ENCODE assay signal across 1 cellular context in the genomic region with DNA sequence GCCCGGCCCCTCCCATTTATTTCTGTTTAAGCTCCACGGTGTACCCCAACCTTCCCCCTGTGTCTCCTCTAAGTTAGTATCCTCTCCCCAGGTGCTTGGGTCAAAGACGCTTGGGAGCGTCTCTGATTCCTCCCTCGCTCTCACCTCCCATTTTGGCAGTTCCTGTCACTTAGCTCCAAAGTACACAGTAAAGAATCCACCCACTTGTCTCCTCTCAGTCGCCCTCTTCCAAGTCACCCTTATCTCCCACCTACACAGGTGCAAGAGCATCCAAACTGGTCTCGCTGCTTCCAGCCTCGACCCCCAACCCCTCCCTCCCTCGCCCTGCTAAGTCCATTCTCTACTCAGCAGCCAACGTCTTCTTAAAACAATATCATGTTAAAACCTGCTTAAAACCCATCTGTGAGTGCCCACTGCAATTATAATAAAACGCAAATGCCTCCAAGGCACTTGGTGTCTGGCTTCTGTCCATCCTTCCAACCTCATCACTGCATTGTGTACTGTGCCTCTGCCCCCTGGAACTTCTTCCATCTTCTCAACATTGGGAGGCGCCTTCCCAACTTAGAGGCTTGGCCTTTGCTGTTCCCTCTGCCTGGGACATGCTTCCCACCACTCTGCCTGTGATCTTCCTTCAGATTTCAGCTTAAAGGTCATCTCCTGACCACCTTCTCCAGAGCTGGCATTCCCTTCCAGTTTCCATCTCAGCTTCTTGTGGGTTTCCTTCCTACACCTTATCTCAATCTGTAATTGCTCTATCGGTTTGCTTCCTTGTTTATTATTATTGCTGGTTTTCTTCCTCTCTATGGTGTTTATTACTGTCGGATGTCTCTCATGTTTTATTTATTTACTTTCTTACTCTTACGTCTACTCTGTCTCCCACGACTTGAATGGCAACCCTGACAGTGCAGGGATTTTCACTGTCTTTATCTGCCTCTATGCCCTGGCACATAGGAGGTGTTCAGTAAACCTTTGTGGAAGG.
TF ChIP-seq lines count a peak whose summit lies in the region.

No MANE protein-coding gene starts in this region.

TF ChIP-seq in H1, 55 proteins besides CTCF, POLR2A, EP300 and RAD21:
- TF ChIP-seq TAF1 (IDR thresholded peaks at IDR 0.05; ENCODE audit: low read depth, low read length) (no peak), SP1 (IDR thresholded peaks at IDR 0.05; ENCODE audit: low read depth, low read length) (no peak), RXRA (IDR thresholded peaks at IDR 0.05; ENCODE audit: insufficient read depth, low read depth, low read length) (no peak), SUZ12 (IDR thresholded peaks at IDR 0.05; ENCODE audit: low read length) (no peak), CTBP2 (IDR thresholded peaks at IDR 0.05; ENCODE audit: borderline replicate concordance, insufficient read depth, insufficient read length, low read length) (no peak), KDM5A (IDR thresholded peaks at IDR 0.05; ENCODE audit: low read length) (no peak), GABPA (IDR thresholded peaks at IDR 0.05; ENCODE audit: borderline replicate concordance, insufficient read depth, low read length) (no peak)
